23 cellular contexts compared by ENCODE assay signal in the genomic region with DNA sequence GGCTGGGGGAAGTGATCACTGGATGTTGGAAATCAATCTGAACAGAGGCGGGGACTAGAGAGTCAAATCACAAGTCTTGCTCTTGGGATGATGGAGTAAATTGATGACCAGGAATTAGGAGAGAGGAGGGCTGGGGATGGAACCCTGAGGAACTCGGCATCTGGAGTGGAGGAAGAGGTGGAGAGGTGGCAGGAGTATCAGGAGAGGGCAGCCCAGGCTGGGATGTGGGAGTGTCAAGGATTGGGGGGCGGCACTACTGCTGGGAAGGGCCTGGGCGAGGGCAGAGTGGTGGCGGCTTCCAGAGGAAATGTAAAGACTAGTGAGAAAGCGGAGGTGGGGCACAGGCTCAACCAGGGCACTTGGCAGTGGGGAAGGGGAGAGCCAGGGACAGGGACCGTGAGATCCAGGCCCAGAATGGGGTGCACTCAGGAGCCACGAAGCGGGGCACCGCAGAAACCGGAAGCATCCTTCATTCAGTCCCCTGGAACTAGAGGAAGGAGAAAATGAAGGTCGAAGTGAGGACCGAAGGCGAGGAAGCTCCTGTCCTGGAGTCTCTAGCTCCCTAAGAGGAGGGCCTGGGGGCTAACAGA.
A peak's percentile ranks its signal among the peaks of the same experiment; 100 is the strongest.
DNase-seq lines count a peak whose midpoint lies in the region; ATAC-seq and FAIRE-seq lines count a peak whose summit lies in the region.
"Had no signal": no experiment of that assay in that cellular context is flagged by ENCODE, and none has a peak within 500 bp of the region (broad histone marks: within the 10 kb centered on the region; RNA-seq: fewer than 3 reads in every experiment).

No MANE protein-coding gene starts in this region.

- H2BK5ac ChIP-seq in neuronal stem cell (ENCODE audit: low read length): no peak overlapping the region

- H3K23ac ChIP-seq in neuronal stem cell (ENCODE audit: low read depth, low read length, poor library complexity): peak overlapping the region; percentile 10

- H3K36me3 ChIP-seq in neuronal stem cell (replicated peaks in 1 of 2; ENCODE audit: control insufficient read depth in 2 of 2, insufficient read depth in 2 of 2, low read length in 2 of 2): peaks cover 2 to 25% of the 10 kb centered on the region in 2 donors

- CTCF ChIA-PET in activated CD4-positive, alpha-beta T cell treated with anti-CD3 and anti-CD28 coated beads for 36 hours (lab: Charles Lee): interaction anchor here (0.6 to 7.4 kb wide), 32 partner anchors 9 to 387 kb away, joined by 3 to 131 read pairs (median 6); partner anchors contain the start of gene TM9SF2

- H3K4me1 ChIP-seq in neuronal stem cell (ENCODE audit: control insufficient read depth in 2 of 2, insufficient read depth in 1 of 2, low read depth in 1 of 2, low read length in 2 of 2): peaks cover 0 to 7% of the 10 kb centered on the region in 2 donors
- H3K4me1 ChIP-seq: pancreas, SJSA1 had no signal

- H3K4me3 Mint-ChIP-seq in activated CD4-positive, alpha-beta T cell treated with anti-CD3 and anti-CD28 coated beads for 36 hours: no peak overlapping the region
- no peak overlapping the region for H3K4me3 Mint-ChIP-seq in activated naive CD8-positive, alpha-beta T cell treated with anti-CD3 and anti-CD28 coated beads, Interleukin-2, amount 10 ng/mL, durations not matched to agents 7 days and 5 days
- H3K4me3 Mint-ChIP-seq: brain had no signal

- H2AFZ ChIP-seq in neuronal stem cell (ENCODE audit: low read length): no peak overlapping the region

- H3K27ac ChIP-seq in neuronal stem cell (replicated peaks; ENCODE audit: low read length): no peak overlapping the region
- H3K27ac ChIP-seq: BLaER1, esophagus muscularis mucosa, pancreas, SJSA1 had no signal

- no peak overlapping the region for H3K14ac ChIP-seq in neuronal stem cell (ENCODE audit: low read length)

- H3K27me3 ChIP-seq in neuronal stem cell (ENCODE audit: control insufficient read depth in 3 of 3, insufficient read depth in 3 of 3, low read depth in 1 of 3, low read length in 3 of 3): no peaks in the 10 kb centered on the region
- H3K27me3 ChIP-seq: BLaER1, esophagus muscularis mucosa, pancreas, SJSA1 had no signal

- no peak overlapping the region for H4K8ac ChIP-seq in neuronal stem cell (ENCODE audit: low read depth, low read length)

- peaks cover 25% of the 10 kb centered on the region for H3K36me3 Mint-ChIP-seq in activated CD4-positive, alpha-beta T cell treated with anti-CD3 and anti-CD28 coated beads for 36 hours (ENCODE audit: low read depth)
- peaks cover 23% of the 10 kb centered on the region for H3K36me3 Mint-ChIP-seq in activated naive CD8-positive, alpha-beta T cell treated with anti-CD3 and anti-CD28 coated beads, Interleukin-2, amount 10 ng/mL, durations not matched to agents 7 days and 5 days

- POLR2A ChIA-PET in activated CD4-positive, alpha-beta T cell treated with anti-CD3 and anti-CD28 coated beads for 36 hours (lab: Charles Lee): interaction anchor here (1.1 kb wide), 1 partner anchor 46 kb away, joined by 3 read pairs; no protein-coding TSS in a partner anchor
- POLR2A ChIA-PET in activated naive CD8-positive, alpha-beta T cell treated with anti-CD3 and anti-CD28 coated beads, Interleukin-2, amount 10 ng/mL, durations not matched to agents 7 days and 5 days (lab: Charles Lee): interaction anchor here (0.7 to 1.5 kb wide), 3 partner anchors 9 to 31 kb away, joined by 3 to 5 read pairs (median 3); no protein-coding TSS in a partner anchor

- H3K9ac ChIP-seq in neuronal stem cell (ENCODE audit: low read depth, low read length, poor library complexity): no peak overlapping the region
- H3K9ac ChIP-seq: BLaER1 had no signal

- H3K27ac Mint-ChIP-seq in activated CD4-positive, alpha-beta T cell treated with anti-CD3 and anti-CD28 coated beads for 36 hours: peak overlapping the region; percentile 76
- H3K27ac Mint-ChIP-seq in activated naive CD8-positive, alpha-beta T cell treated with anti-CD3 and anti-CD28 coated beads, Interleukin-2, amount 10 ng/mL, durations not matched to agents 7 days and 5 days: peak overlapping the region; percentile 20

- no peak for DNase-seq in activated CD4-positive, alpha-beta T cell treated with anti-CD3 and anti-CD28 coated beads for 36 hours
- no peak for DNase-seq in activated CD4-positive, alpha-beta T cell treated with anti-CD3 and anti-CD28 coated beads, Interleukin-2, amount 50 U/mL, for 1 hour
- DNase-seq in GM19239 (ENCODE audit: insufficient read length, low spot score) (no peak), neuronal stem cell (ENCODE audit: low spot score) (no peak), amygdala (lab: John Stamatoyannopoulos, UW) (no peak)
- no peak for DNase-seq in activated naive CD8-positive, alpha-beta T cell treated with anti-CD3 and anti-CD28 coated beads, Interleukin-2, amount 10 ng/mL, durations not matched to agents 7 days and 5 days
- DNase-seq: 8988T; activated CD4-positive, alpha-beta T cell treated with anti-CD3 and anti-CD28 coated beads for 4 hours; activated gamma-delta T cell treated with Interleukin-2 at 50 U/mL for 16 hours; DMS79; HCEC 1CT; KBM-7; NCI-H1092; NCI-H2081 treated with DMSO at 0.1 percent for 48 hours; NCI-H524 treated with DMSO at 0.1 percent for 48 hours; pancreas; stimulated activated CD4-positive, alpha-beta T cell treated with anti-CD3 and anti-CD28 coated beads, Interleukin-4, amount 100 ng/mL, for 1 hour had no signal

- no peak for ATAC-seq in activated CD4-positive, alpha-beta T cell treated with anti-CD3 and anti-CD28 coated beads for 36 hours
- no peak for ATAC-seq in activated naive CD8-positive, alpha-beta T cell treated with anti-CD3 and anti-CD28 coated beads, Interleukin-2, amount 10 ng/mL, durations not matched to agents 7 days and 5 days (ENCODE audit: low read depth)
- ATAC-seq in HG02840 (IDR thresholded peaks at IDR 0.05; ENCODE audit: low FRiP score, unreplicated experiment) (no peak), HG03045 (IDR thresholded peaks at IDR 0.05; ENCODE audit: unreplicated experiment) (no peak)
- ATAC-seq: pancreas had no signal

- no peaks in the 10 kb centered on the region for H3K9me3 Mint-ChIP-seq in activated CD4-positive, alpha-beta T cell treated with anti-CD3 and anti-CD28 coated beads for 36 hours (ENCODE audit: low read depth)
- H3K9me3 Mint-ChIP-seq in activated naive CD8-positive, alpha-beta T cell treated with anti-CD3 and anti-CD28 coated beads, Interleukin-2, amount 10 ng/mL, durations not matched to agents 7 days and 5 days: no peaks in the 10 kb centered on the region
- H3K9me3 Mint-ChIP-seq: brain had no signal

- no peaks in the 10 kb centered on the region for H3K9me3 ChIP-seq in neuronal stem cell (replicated peaks in 1 of 2; ENCODE audit: control insufficient read depth in 2 of 2, insufficient read depth in 1 of 2, low read depth in 1 of 2, low read length in 2 of 2)
- H3K9me3 ChIP-seq: BLaER1, esophagus muscularis mucosa, pancreas had no signal

- no peak overlapping the region for H3K4me3 ChIP-seq in neuronal stem cell (ENCODE audit: low read length in 2 of 2)
- H3K4me3 ChIP-seq: BLaER1, esophagus muscularis mucosa, pancreas, SJSA1 had no signal

- no peaks in the 10 kb centered on the region for H3K27me3 Mint-ChIP-seq in activated CD4-positive, alpha-beta T cell treated with anti-CD3 and anti-CD28 coated beads for 36 hours
- no peaks in the 10 kb centered on the region for H3K27me3 Mint-ChIP-seq in activated naive CD8-positive, alpha-beta T cell treated with anti-CD3 and anti-CD28 coated beads, Interleukin-2, amount 10 ng/mL, durations not matched to agents 7 days and 5 days
- H3K27me3 Mint-ChIP-seq: brain had no signal

- H3K79me1 ChIP-seq in neuronal stem cell (ENCODE audit: low read depth, low read length): no peaks in the 10 kb centered on the region

- peaks cover 52% of the 10 kb centered on the region for H3K4me1 Mint-ChIP-seq in activated CD4-positive, alpha-beta T cell treated with anti-CD3 and anti-CD28 coated beads for 36 hours
- H3K4me1 Mint-ChIP-seq in activated naive CD8-positive, alpha-beta T cell treated with anti-CD3 and anti-CD28 coated beads, Interleukin-2, amount 10 ng/mL, durations not matched to agents 7 days and 5 days: peaks cover 32% of the 10 kb centered on the region
- H3K4me1 Mint-ChIP-seq: brain had no signal

- intact Hi-C loops in activated CD4-positive, alpha-beta T cell treated with anti-CD3 and anti-CD28 coated beads for 36 hours (cut with DNase I, micrococcal nuclease): no loop called here

- no peak overlapping the region for H2BK15ac ChIP-seq in neuronal stem cell (ENCODE audit: low read length)

- H2BK120ac ChIP-seq in neuronal stem cell (ENCODE audit: low read depth, low read length): no peak overlapping the region

- H2BK12ac ChIP-seq in neuronal stem cell (ENCODE audit: low read length): no peak overlapping the region

- WGBS in neuronal stem cell (ENCODE audit: extremely low coverage in 2 of 2, insufficient read length in 2 of 2, insufficient replicate concordance in 1 of 2), 2 donors: no CpG with 5 or more reads among the region's 14 CpGs

- H3K4ac ChIP-seq in neuronal stem cell (ENCODE audit: low read length): no peak overlapping the region

- no peak overlapping the region for H3K18ac ChIP-seq in neuronal stem cell (ENCODE audit: low read length)

- H3K4me2 ChIP-seq in neuronal stem cell (ENCODE audit: insufficient read depth, low read length, poor library complexity, severe bottlenecking): no peak overlapping the region
- H3K4me2 ChIP-seq: BLaER1 had no signal

- H4K91ac ChIP-seq in neuronal stem cell (ENCODE audit: low read depth, low read length, poor library complexity): no peak overlapping the region

- H2AK5ac ChIP-seq in neuronal stem cell (ENCODE audit: low read depth, low read length): no peak overlapping the region

- peak; percentile 75 for FAIRE-seq in GM19239 (lab: Jason Lieb, UNC)
- FAIRE-seq: pancreas had no signal
